ENCODE assay signal across 1 cellular context in the genomic region with DNA sequence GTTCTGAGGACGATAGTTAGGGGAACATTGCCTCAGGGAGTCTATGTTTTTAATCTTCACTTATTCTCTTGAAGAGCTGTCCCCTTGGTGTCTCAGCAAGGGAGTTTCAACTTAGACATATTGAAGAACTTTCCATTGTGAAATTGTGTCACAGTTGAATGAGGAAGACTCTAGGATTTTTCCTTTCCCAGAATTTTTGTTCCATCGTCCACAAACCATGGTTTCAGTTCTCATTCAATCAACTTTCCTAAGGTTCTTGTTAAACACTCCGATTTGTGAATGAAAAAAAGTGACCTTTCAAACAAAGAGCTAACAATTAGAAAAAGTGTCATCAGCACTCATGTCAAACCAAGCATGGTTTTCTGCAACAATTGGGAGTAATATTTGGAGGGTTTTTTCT.
TF ChIP-seq lines count a peak whose summit lies in the region.

No MANE protein-coding gene starts in this region.

TF ChIP-seq in H1, 55 proteins besides CTCF, POLR2A, EP300 and RAD21:
- TF ChIP-seq, protein P1, sequence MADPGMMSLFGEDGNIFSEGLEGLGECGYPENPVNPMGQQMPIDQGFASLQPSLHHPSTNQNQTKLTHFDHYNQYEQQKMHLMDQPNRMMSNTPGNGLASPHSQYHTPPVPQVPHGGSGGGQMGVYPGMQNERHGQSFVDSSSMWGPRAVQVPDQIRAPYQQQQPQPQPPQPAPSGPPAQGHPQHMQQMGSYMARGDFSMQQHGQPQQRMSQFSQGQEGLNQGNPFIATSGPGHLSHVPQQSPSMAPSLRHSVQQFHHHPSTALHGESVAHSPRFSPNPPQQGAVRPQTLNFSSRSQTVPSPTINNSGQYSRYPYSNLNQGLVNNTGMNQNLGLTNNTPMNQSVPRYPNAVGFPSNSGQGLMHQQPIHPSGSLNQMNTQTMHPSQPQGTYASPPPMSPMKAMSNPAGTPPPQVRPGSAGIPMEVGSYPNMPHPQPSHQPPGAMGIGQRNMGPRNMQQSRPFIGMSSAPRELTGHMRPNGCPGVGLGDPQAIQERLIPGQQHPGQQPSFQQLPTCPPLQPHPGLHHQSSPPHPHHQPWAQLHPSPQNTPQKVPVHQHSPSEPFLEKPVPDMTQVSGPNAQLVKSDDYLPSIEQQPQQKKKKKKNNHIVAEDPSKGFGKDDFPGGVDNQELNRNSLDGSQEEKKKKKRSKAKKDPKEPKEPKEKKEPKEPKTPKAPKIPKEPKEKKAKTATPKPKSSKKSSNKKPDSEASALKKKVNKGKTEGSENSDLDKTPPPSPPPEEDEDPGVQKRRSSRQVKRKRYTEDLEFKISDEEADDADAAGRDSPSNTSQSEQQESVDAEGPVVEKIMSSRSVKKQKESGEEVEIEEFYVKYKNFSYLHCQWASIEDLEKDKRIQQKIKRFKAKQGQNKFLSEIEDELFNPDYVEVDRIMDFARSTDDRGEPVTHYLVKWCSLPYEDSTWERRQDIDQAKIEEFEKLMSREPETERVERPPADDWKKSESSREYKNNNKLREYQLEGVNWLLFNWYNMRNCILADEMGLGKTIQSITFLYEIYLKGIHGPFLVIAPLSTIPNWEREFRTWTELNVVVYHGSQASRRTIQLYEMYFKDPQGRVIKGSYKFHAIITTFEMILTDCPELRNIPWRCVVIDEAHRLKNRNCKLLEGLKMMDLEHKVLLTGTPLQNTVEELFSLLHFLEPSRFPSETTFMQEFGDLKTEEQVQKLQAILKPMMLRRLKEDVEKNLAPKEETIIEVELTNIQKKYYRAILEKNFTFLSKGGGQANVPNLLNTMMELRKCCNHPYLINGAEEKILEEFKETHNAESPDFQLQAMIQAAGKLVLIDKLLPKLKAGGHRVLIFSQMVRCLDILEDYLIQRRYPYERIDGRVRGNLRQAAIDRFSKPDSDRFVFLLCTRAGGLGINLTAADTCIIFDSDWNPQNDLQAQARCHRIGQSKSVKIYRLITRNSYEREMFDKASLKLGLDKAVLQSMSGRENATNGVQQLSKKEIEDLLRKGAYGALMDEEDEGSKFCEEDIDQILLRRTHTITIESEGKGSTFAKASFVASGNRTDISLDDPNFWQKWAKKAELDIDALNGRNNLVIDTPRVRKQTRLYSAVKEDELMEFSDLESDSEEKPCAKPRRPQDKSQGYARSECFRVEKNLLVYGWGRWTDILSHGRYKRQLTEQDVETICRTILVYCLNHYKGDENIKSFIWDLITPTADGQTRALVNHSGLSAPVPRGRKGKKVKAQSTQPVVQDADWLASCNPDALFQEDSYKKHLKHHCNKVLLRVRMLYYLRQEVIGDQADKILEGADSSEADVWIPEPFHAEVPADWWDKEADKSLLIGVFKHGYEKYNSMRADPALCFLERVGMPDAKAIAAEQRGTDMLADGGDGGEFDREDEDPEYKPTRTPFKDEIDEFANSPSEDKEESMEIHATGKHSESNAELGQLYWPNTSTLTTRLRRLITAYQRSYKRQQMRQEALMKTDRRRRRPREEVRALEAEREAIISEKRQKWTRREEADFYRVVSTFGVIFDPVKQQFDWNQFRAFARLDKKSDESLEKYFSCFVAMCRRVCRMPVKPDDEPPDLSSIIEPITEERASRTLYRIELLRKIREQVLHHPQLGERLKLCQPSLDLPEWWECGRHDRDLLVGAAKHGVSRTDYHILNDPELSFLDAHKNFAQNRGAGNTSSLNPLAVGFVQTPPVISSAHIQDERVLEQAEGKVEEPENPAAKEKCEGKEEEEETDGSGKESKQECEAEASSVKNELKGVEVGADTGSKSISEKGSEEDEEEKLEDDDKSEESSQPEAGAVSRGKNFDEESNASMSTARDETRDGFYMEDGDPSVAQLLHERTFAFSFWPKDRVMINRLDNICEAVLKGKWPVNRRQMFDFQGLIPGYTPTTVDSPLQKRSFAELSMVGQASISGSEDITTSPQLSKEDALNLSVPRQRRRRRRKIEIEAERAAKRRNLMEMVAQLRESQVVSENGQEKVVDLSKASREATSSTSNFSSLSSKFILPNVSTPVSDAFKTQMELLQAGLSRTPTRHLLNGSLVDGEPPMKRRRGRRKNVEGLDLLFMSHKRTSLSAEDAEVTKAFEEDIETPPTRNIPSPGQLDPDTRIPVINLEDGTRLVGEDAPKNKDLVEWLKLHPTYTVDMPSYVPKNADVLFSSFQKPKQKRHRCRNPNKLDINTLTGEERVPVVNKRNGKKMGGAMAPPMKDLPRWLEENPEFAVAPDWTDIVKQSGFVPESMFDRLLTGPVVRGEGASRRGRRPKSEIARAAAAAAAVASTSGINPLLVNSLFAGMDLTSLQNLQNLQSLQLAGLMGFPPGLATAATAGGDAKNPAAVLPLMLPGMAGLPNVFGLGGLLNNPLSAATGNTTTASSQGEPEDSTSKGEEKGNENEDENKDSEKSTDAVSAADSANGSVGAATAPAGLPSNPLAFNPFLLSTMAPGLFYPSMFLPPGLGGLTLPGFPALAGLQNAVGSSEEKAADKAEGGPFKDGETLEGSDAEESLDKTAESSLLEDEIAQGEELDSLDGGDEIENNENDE (IDR thresholded peaks at IDR 0.05; ENCODE audit: insufficient replicate concordance, low read length), result no peak
- TF ChIP-seq CBX5 (IDR thresholded peaks at IDR 0.05; ENCODE audit: low read depth, low read length), result no peak
- no peak for TF ChIP-seq ASH2L (IDR thresholded peaks at IDR 0.05; ENCODE audit: low read length)
- TF ChIP-seq RBBP5 (IDR thresholded peaks at IDR 0.05; ENCODE audit: borderline replicate concordance, low read depth, low read length), result no peak
- TF ChIP-seq KDM5A (IDR thresholded peaks at IDR 0.05; ENCODE audit: low read length), result no peak
- no peak for TF ChIP-seq MAFK (IDR thresholded peaks at IDR 0.05; ENCODE audit: low read depth, low read length)
- no peak for TF ChIP-seq EZH2 (IDR thresholded peaks at IDR 0.05; ENCODE audit: low read depth, low read length, severe bottlenecking)
- TF ChIP-seq SAP30 (IDR thresholded peaks at IDR 0.05; ENCODE audit: insufficient read depth, insufficient replicate concordance, low read length), result no peak
- no peak for TF ChIP-seq RFX5 (IDR thresholded peaks at IDR 0.05; ENCODE audit: borderline replicate concordance, low read depth, low read length)
- no peak for TF ChIP-seq FOSL1 (IDR thresholded peaks at IDR 0.05; ENCODE audit: insufficient read depth, low read depth, low read length)
- TF ChIP-seq, protein P2, sequence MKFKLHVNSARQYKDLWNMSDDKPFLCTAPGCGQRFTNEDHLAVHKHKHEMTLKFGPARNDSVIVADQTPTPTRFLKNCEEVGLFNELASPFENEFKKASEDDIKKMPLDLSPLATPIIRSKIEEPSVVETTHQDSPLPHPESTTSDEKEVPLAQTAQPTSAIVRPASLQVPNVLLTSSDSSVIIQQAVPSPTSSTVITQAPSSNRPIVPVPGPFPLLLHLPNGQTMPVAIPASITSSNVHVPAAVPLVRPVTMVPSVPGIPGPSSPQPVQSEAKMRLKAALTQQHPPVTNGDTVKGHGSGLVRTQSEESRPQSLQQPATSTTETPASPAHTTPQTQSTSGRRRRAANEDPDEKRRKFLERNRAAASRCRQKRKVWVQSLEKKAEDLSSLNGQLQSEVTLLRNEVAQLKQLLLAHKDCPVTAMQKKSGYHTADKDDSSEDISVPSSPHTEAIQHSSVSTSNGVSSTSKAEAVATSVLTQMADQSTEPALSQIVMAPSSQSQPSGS (IDR thresholded peaks at IDR 0.05; ENCODE audit: low read length), result no peak
- TF ChIP-seq HDAC6 (IDR thresholded peaks at IDR 0.05; ENCODE audit: low read depth, low read length), result no peak
